ENCODE assay signal across 1 cellular context in genomic region chr18:51946946-51947345, GRCh38.
TF ChIP-seq lines count a peak whose summit lies in the region.

No MANE protein-coding gene starts in this region.

TF ChIP-seq in GM12878, 131 proteins besides CTCF, POLR2A, EP300 and RAD21 (continued from another document):
- TF ChIP-seq PRDM15 (CRISPR knock-in tag; IDR thresholded peaks at IDR 0.05) (no peak), SP1 (IDR thresholded peaks at IDR 0.05; ENCODE audit: low read depth, low read length) (no peak), POLR2AphosphoS2 (IDR thresholded peaks at IDR 0.05; ENCODE audit: low read depth, low read length) (no peak), HSF1 (IDR thresholded peaks at IDR 0.05; ENCODE audit: low read depth, low read length) (no peak), ZBTB11 (CRISPR knock-in tag; IDR thresholded peaks at IDR 0.05) (no peak), SMAD5 (IDR thresholded peaks at IDR 0.05; ENCODE audit: low read depth) (no peak), HDAC6 (IDR thresholded peaks at IDR 0.05; ENCODE audit: unreplicated experiment) (no peak), BCL11A (IDR thresholded peaks at IDR 0.05; ENCODE audit: low read depth, low read length) (no peak)
